In the genomic region with DNA sequence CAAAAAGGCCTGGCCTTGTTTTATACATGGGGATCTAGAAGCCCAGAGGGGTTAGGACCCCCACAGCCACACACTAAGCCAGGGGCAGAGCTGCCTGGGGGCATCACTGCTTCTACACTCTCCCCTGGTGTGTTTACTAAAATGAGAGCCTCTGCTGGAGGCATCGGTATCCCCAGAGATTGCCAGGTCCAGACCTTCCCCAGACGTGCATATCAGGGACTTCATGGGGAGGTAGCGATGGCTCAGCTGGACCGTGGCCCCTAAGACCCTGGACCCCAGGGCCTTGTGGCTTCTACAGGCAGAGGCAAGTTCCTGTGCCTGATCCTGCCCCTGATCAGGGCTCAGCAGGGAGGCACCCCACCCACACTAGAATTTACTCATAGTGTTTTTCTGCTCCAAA, we compare ENCODE assay signal across 32 cellular contexts. TPM values are rescaled to one million over a fixed set of nuclear protein-coding genes. Genes with fewer than 3 reads are reported as not detected.
"Had no signal": no experiment of that assay in that cellular context is flagged by ENCODE, and none has a peak within 500 bp of the region (broad histone marks: within the 10 kb centered on the region; RNA-seq: fewer than 3 reads in every experiment).

No MANE protein-coding gene starts in this region.

- H3K27ac Mint-ChIP-seq: activated CD4-positive, alpha-beta T cell treated with anti-CD3 and anti-CD28 coated beads, Interleukin-2, amount 10 ng/mL, durations not matched to agents 7 days and 5 days; activated CD8-positive, alpha-beta T cell treated with anti-CD3 and anti-CD28 coated beads for 36 hours; activated naive CD4-positive, alpha-beta T cell treated with anti-CD3 and anti-CD28 coated beads, Interleukin-2, amount 10 ng/mL, durations not matched to agents 7 days and 5 days; activated naive CD4-positive, alpha-beta T cell treated with anti-CD3 and anti-CD28 coated beads, Interleukin-2, amount 50 U/mL, for 72 hours; activated naive CD8-positive, alpha-beta T cell treated with anti-CD3 and anti-CD28 coated beads, Interleukin-2, amount 10 ng/mL, durations not matched to agents 7 days and 5 days had no signal

- ATAC-seq: activated CD8-positive, alpha-beta T cell treated with anti-CD3 and anti-CD28 coated beads for 36 hours; activated naive CD4-positive, alpha-beta T cell treated with anti-CD3 and anti-CD28 coated beads, Interleukin-2, amount 50 U/mL, for 72 hours; activated T-cell treated with anti-CD3 and anti-CD28 coated beads, Interleukin-2, amount 50 U/mL, for 72 hours; gastroesophageal sphincter had no signal

- H3K9me3 Mint-ChIP-seq: activated CD4-positive, alpha-beta T cell treated with anti-CD3 and anti-CD28 coated beads, Interleukin-2, amount 10 ng/mL, durations not matched to agents 7 days and 5 days; activated CD8-positive, alpha-beta T cell treated with anti-CD3 and anti-CD28 coated beads for 36 hours; activated naive CD4-positive, alpha-beta T cell treated with anti-CD3 and anti-CD28 coated beads, Interleukin-2, amount 10 ng/mL, durations not matched to agents 7 days and 5 days; activated naive CD4-positive, alpha-beta T cell treated with anti-CD3 and anti-CD28 coated beads, Interleukin-2, amount 50 U/mL, for 72 hours; activated naive CD8-positive, alpha-beta T cell treated with anti-CD3 and anti-CD28 coated beads, Interleukin-2, amount 10 ng/mL, durations not matched to agents 7 days and 5 days; activated T-cell treated with anti-CD3 and anti-CD28 coated beads, Interleukin-2, amount 50 U/mL, for 72 hours had no signal

- H3K27me3 Mint-ChIP-seq: activated CD4-positive, alpha-beta T cell treated with anti-CD3 and anti-CD28 coated beads, Interleukin-2, amount 10 ng/mL, durations not matched to agents 7 days and 5 days; activated CD8-positive, alpha-beta T cell treated with anti-CD3 and anti-CD28 coated beads for 36 hours; activated naive CD4-positive, alpha-beta T cell treated with anti-CD3 and anti-CD28 coated beads, Interleukin-2, amount 10 ng/mL, durations not matched to agents 7 days and 5 days; activated naive CD8-positive, alpha-beta T cell treated with anti-CD3 and anti-CD28 coated beads, Interleukin-2, amount 10 ng/mL, durations not matched to agents 7 days and 5 days had no signal

- H3K4me3 Mint-ChIP-seq: activated CD4-positive, alpha-beta T cell treated with anti-CD3 and anti-CD28 coated beads, Interleukin-2, amount 10 ng/mL, durations not matched to agents 7 days and 5 days; activated CD8-positive, alpha-beta T cell treated with anti-CD3 and anti-CD28 coated beads for 36 hours; activated naive CD4-positive, alpha-beta T cell treated with anti-CD3 and anti-CD28 coated beads, Interleukin-2, amount 10 ng/mL, durations not matched to agents 7 days and 5 days; activated naive CD8-positive, alpha-beta T cell treated with anti-CD3 and anti-CD28 coated beads, Interleukin-2, amount 10 ng/mL, durations not matched to agents 7 days and 5 days; activated T-cell treated with anti-CD3 and anti-CD28 coated beads, Interleukin-2, amount 50 U/mL, for 72 hours had no signal

- H3K27ac ChIP-seq: brain microvascular endothelial cell, epithelial cell of prostate, esophagus squamous epithelium, gastroesophageal sphincter, heart right ventricle, hepatocyte had no signal

- DNase-seq: activated CD4-positive, alpha-beta T cell treated with anti-CD3 and anti-CD28 coated beads for 1 hour; activated CD4-positive, alpha-beta T cell treated with anti-CD3 and anti-CD28 coated beads for 4 hours; activated CD4-positive, alpha-beta T cell treated with anti-CD3 and anti-CD28 coated beads, Interleukin-2, amount 10 ng/mL, durations not matched to agents 7 days and 5 days; activated CD4-positive, alpha-beta T cell treated with anti-CD3 and anti-CD28 coated beads, Interleukin-2, amount 50 U/mL, for 48 hours; activated CD4-positive, CD25-positive, alpha-beta regulatory T cell; activated CD8-positive, alpha-beta memory T cell treated with anti-CD3 and anti-CD28 coated beads for 24 hours; activated CD8-positive, alpha-beta T cell treated with anti-CD3 and anti-CD28 coated beads for 36 hours; activated gamma-delta T cell; activated naive CD4-positive, alpha-beta T cell; activated naive CD4-positive, alpha-beta T cell treated with anti-CD3 and anti-CD28 coated beads, Interleukin-2, amount 10 ng/mL, durations not matched to agents 7 days and 5 days; activated naive CD8-positive, alpha-beta T cell treated with anti-CD3 and anti-CD28 coated beads, Interleukin-2, amount 10 ng/mL, durations not matched to agents 7 days and 5 days; activated T-cell treated with anti-CD3 and anti-CD28 coated beads, Interleukin-2, amount 50 U/mL, for 72 hours; brain microvascular endothelial cell; cortex of kidney; dermis blood vessel endothelial cell; effector CD8-positive, alpha-beta T cell; esophagus squamous epithelium; foreskin melanocyte; heart right ventricle; T-helper 2 cell had no signal

- H3K4me1 Mint-ChIP-seq: activated CD4-positive, alpha-beta T cell treated with anti-CD3 and anti-CD28 coated beads, Interleukin-2, amount 10 ng/mL, durations not matched to agents 7 days and 5 days; activated naive CD4-positive, alpha-beta T cell treated with anti-CD3 and anti-CD28 coated beads, Interleukin-2, amount 10 ng/mL, durations not matched to agents 7 days and 5 days had no signal

- H3K9me3 ChIP-seq: esophagus squamous epithelium, gastroesophageal sphincter, heart right ventricle had no signal

RNA-seq across cellular contexts. Expression of gene APOC2, which starts 22.8 kb away (rescaled TPM):
- total RNA-seq: activated CD4-positive, alpha-beta T cell treated with anti-CD3 and anti-CD28 coated beads, Interleukin-2, amount 10 ng/mL, durations not matched to agents 7 days and 5 days; activated CD8-positive, alpha-beta T cell treated with anti-CD3 and anti-CD28 coated beads for 36 hours; activated naive CD4-positive, alpha-beta T cell treated with anti-CD3 and anti-CD28 coated beads, Interleukin-2, amount 50 U/mL, for 72 hours; activated naive CD8-positive, alpha-beta T cell treated with anti-CD3 and anti-CD28 coated beads, Interleukin-2, amount 10 ng/mL, durations not matched to agents 7 days and 5 days; activated T-cell treated with anti-CD3 and anti-CD28 coated beads, Interleukin-2, amount 50 U/mL, for 72 hours; astrocyte; bronchial epithelial cell; cardiac septum; chondrocyte; dermis blood vessel endothelial cell; endothelial cell of umbilical vein; fibroblast of lung; fibroblast of villous mesenchyme; gastroesophageal sphincter; glomerular endothelial cell had no signal

RNA-seq across cellular contexts. Expression of gene APOC4, which starts 26.6 kb away (rescaled TPM):
- total RNA-seq: activated CD4-positive, alpha-beta T cell treated with anti-CD3 and anti-CD28 coated beads, Interleukin-2, amount 10 ng/mL, durations not matched to agents 7 days and 5 days; activated CD8-positive, alpha-beta T cell treated with anti-CD3 and anti-CD28 coated beads for 36 hours; activated naive CD4-positive, alpha-beta T cell treated with anti-CD3 and anti-CD28 coated beads, Interleukin-2, amount 50 U/mL, for 72 hours; activated naive CD8-positive, alpha-beta T cell treated with anti-CD3 and anti-CD28 coated beads, Interleukin-2, amount 10 ng/mL, durations not matched to agents 7 days and 5 days; activated T-cell treated with anti-CD3 and anti-CD28 coated beads, Interleukin-2, amount 50 U/mL, for 72 hours; astrocyte; bronchial epithelial cell; cardiac septum; chondrocyte; dermis blood vessel endothelial cell; endothelial cell of umbilical vein; esophagus squamous epithelium; fibroblast of lung; fibroblast of villous mesenchyme; gastroesophageal sphincter; glomerular endothelial cell; heart right ventricle; hepatocyte had no signal

RNA-seq across cellular contexts. Expression of gene APOC1, which starts 54.3 kb away (rescaled TPM):
- total RNA-seq: activated CD4-positive, alpha-beta T cell treated with anti-CD3 and anti-CD28 coated beads, Interleukin-2, amount 10 ng/mL, durations not matched to agents 7 days and 5 days; activated T-cell treated with anti-CD3 and anti-CD28 coated beads, Interleukin-2, amount 50 U/mL, for 72 hours had no signal
